In the genomic region with DNA sequence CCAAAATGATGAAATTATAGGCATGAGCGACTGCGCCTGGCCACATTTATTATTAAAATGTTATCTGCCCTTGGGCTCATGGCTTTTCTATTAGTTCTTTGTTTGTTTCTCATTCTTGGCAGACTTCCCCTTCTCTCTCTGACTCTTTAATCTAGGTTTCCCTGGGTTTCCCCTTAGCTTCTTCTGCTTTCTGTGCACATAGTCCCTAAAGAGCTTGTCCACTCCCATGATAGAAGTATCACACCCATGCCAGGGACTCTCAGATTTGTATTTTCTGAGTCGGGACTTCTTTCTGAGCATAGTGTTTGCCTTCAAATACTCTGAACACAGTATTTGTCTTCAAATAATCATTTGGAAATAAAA, we compare ENCODE assay signal across 14 cellular contexts. TPM values are rescaled to one million over a fixed set of nuclear protein-coding genes. Genes with fewer than 3 reads are reported as not detected.
DNase-seq lines count a peak whose midpoint lies in the region; ATAC-seq and TF ChIP-seq lines count a peak whose summit lies in the region.
"Had no signal": no experiment of that assay in that cellular context is flagged by ENCODE, and none has a peak within 500 bp of the region (broad histone marks: within the 10 kb centered on the region; RNA-seq: fewer than 3 reads in every experiment).

No MANE protein-coding gene starts in this region.

- H3K9me3 ChIP-seq in CD8-positive, alpha-beta T cell (ENCODE audit: low read length) = no peaks in the 10 kb centered on the region
- H3K9me3 ChIP-seq: gastroesophageal sphincter had no signal

- peak overlapping the region; percentile 48 to 80 for H3K4me3 Mint-ChIP-seq in CD14-positive monocyte
- H3K4me3 Mint-ChIP-seq in CD8-positive, alpha-beta T cell = no peak overlapping the region
- H3K4me3 Mint-ChIP-seq: neural progenitor cell had no signal

- POLR2A ChIA-PET in CD8-positive, alpha-beta T cell (lab: Charles Lee) = no interaction called here

- intact Hi-C loops in CD14-positive monocyte (cut with micrococcal nuclease) = loop anchor here in 1 of 2 donors (10.0 kb wide), 1 partner anchor 70 kb away; no protein-coding TSS in a partner anchor
- intact Hi-C loops in CD8-positive, alpha-beta T cell (cut with DNase I, micrococcal nuclease) = loop anchor here in 1 of 2 experiments (5.0 kb wide), 1 partner anchor 67 kb away; no protein-coding TSS in a partner anchor

- DNase-seq in CD14-positive monocyte (ENCODE audit: low spot score) (no peak), choroid plexus epithelial cell (ENCODE audit: low read depth) (peak; percentile 56), NCI-H748 treated with DMSO at 0.1 percent for 48 hours (lab: John Stamatoyannopoulos, UW) (no peak), nucleus accumbens (lab: John Stamatoyannopoulos, UW) (no peak)
- DNase-seq in stimulated activated CD4-positive, alpha-beta T cell treated with anti-CD3 and anti-CD28 coated beads, Interleukin-15, amount 100 ng/mL, for 24 hours = no peak
- no peak for DNase-seq in CD8-positive, alpha-beta T cell
- DNase-seq: CD4-positive, CD25-positive, alpha-beta regulatory T cell; stimulated activated CD8-positive, alpha-beta memory T cell treated with anti-CD3 and anti-CD28 coated beads, Interleukin-4, amount 100 ng/mL, for 48 hours; T-helper 1 cell had no signal

- H3K27me3 ChIP-seq in CD8-positive, alpha-beta T cell (ENCODE audit: insufficient read depth, low read length) = no peaks in the 10 kb centered on the region
- H3K27me3 ChIP-seq: gastroesophageal sphincter, neural progenitor cell had no signal

- no peaks in the 10 kb centered on the region for H3K36me3 ChIP-seq in CD8-positive, alpha-beta T cell (ENCODE audit: insufficient read depth, low read length)
- H3K36me3 ChIP-seq: gastroesophageal sphincter, neural progenitor cell had no signal

- ATAC-seq in GM19395 (IDR thresholded peaks at IDR 0.05; ENCODE audit: unreplicated experiment) (peak; percentile 61), HG03460 (IDR thresholded peaks at IDR 0.05; ENCODE audit: unreplicated experiment) (peak; percentile 93)
- no peak for ATAC-seq in CD8-positive, alpha-beta T cell
- ATAC-seq: gastroesophageal sphincter had no signal

- peaks cover 0 to 7% (median 2%) of the 10 kb centered on the region in 3 donors for H3K27me3 Mint-ChIP-seq in CD14-positive monocyte (ENCODE audit: low read depth in 3 of 3)
- no peaks in the 10 kb centered on the region for H3K27me3 Mint-ChIP-seq in CD8-positive, alpha-beta T cell (ENCODE audit: low read depth)

- peaks cover 31% of the 10 kb centered on the region for H3K4me1 Mint-ChIP-seq in CD14-positive monocyte
- peaks cover 35% of the 10 kb centered on the region for H3K4me1 Mint-ChIP-seq in CD8-positive, alpha-beta T cell (ENCODE audit: low read depth)
- H3K4me1 Mint-ChIP-seq: neural progenitor cell had no signal

- peak overlapping the region; percentile 90 to 95 (median 93) for H3K27ac Mint-ChIP-seq in CD14-positive monocyte
- H3K27ac Mint-ChIP-seq in CD8-positive, alpha-beta T cell = no peak overlapping the region
- H3K27ac Mint-ChIP-seq: activated naive CD4-positive, alpha-beta T cell treated with anti-CD3 and anti-CD28 coated beads, Interleukin-2, amount 50 U/mL, for 72 hours; neural progenitor cell had no signal

- H3K4me1 ChIP-seq in CD8-positive, alpha-beta T cell (ENCODE audit: insufficient read depth, low read length) = peaks cover 25% of the 10 kb centered on the region
- H3K4me1 ChIP-seq: gastroesophageal sphincter, neural progenitor cell had no signal

- CTCF ChIA-PET in CD8-positive, alpha-beta T cell (lab: Charles Lee) = interaction anchor here (0.8 to 1.1 kb wide), 2 partner anchors 39 to 384 kb away, joined by 3 to 4 read pairs; no protein-coding TSS in a partner anchor

- TF ChIP-seq CTCF in CD14-positive monocyte (IDR thresholded peaks at IDR 0.05) = no peak
- TF ChIP-seq CTCF in choroid plexus epithelial cell (conservative IDR thresholded peaks at IDR 0.05; ENCODE audit: low read depth, low read length) = no peak
- TF ChIP-seq CTCF in CD8-positive, alpha-beta T cell (IDR thresholded peaks at IDR 0.05) = no peak

- H3K4me3 ChIP-seq in choroid plexus epithelial cell (ENCODE audit: low read depth, low read length) = no peak overlapping the region
- H3K4me3 ChIP-seq in CD8-positive, alpha-beta T cell (ENCODE audit: low read depth, low read length) = no peak overlapping the region
- H3K4me3 ChIP-seq: gastroesophageal sphincter, neural progenitor cell had no signal

- peaks cover 0 to 2% of the 10 kb centered on the region in 2 donors for H3K36me3 Mint-ChIP-seq in CD14-positive monocyte
- no peaks in the 10 kb centered on the region for H3K36me3 Mint-ChIP-seq in CD8-positive, alpha-beta T cell
- H3K36me3 Mint-ChIP-seq: CD4-positive, CD25-positive, alpha-beta regulatory T cell; neural progenitor cell had no signal

- peaks cover 0 to 1% (median 0%) of the 10 kb centered on the region in 7 donors for H3K9me3 Mint-ChIP-seq in CD14-positive monocyte
- no peaks in the 10 kb centered on the region for H3K9me3 Mint-ChIP-seq in CD8-positive, alpha-beta T cell
- H3K9me3 Mint-ChIP-seq: neural progenitor cell had no signal

- no peak overlapping the region for H3K27ac ChIP-seq in CD8-positive, alpha-beta T cell (ENCODE audit: low read depth, low read length)
- H3K27ac ChIP-seq: gastroesophageal sphincter, neural progenitor cell had no signal

RNA-seq across cellular contexts. Expression of a gene that starts 38.6 kb away (rescaled TPM):
- 1,000 to 10,000 TPM; 1,502 to 1,657 TPM for polyA plus RNA-seq in CD14-positive monocyte
- 100 to 1,000 TPM; 280 to 308 TPM for total RNA-seq in CD8-positive, alpha-beta T cell
